ENCODE assay signal across 18 cellular contexts in genomic region chr12:13005649-13006048, GRCh38. TPM values are rescaled to one million over a fixed set of nuclear protein-coding genes. Genes with fewer than 3 reads are reported as not detected.
DNase-seq lines count a peak whose midpoint lies in the region; ATAC-seq and TF ChIP-seq lines count a peak whose summit lies in the region.
"Had no signal": no experiment of that assay in that cellular context is flagged by ENCODE, and none has a peak within 500 bp of the region (broad histone marks: within the 10 kb centered on the region; RNA-seq: fewer than 3 reads in every experiment).

No MANE protein-coding gene starts in this region.

- no peaks in the 10 kb centered on the region for H3K79me1 ChIP-seq in H9 (ENCODE audit: insufficient read depth, low read depth, low read length, poor library complexity, severe bottlenecking)

- H2BK120ac ChIP-seq in H9 (ENCODE audit: low read depth, low read length, poor library complexity, severe bottlenecking): no peak overlapping the region

- H3K23me2 ChIP-seq in H9 (ENCODE audit: insufficient read length, low read depth, low read length, poor library complexity, severe bottlenecking): peaks cover 8% of the 10 kb centered on the region

- H3K9me3 Mint-ChIP-seq in Calu3 (ENCODE audit: low read depth, unreplicated experiment) (no peaks in the 10 kb centered on the region), H9 (peaks cover 0 to 3% of the 10 kb centered on the region in 2 experiments; a peak in 2 of 5 replicates), glutamatergic neuron (ENCODE audit: unreplicated experiment) (peaks cover 5% of the 10 kb centered on the region)
- H3K9me3 Mint-ChIP-seq: CD4-positive, alpha-beta memory T cell; T-helper 1 cell treated with Interleukin-12 subunit alpha and Interleukin-12 subunit beta and Interleukin-4 antibody, amounts not matched to agents 30 μg/mL and 1 μg/mL, for 36 hours had no signal

- no peaks in the 10 kb centered on the region for H4K20me1 ChIP-seq in H9 (ENCODE audit: control insufficient read depth, insufficient read depth, insufficient read length)

- no peak overlapping the region for H2BK5ac ChIP-seq in H9 (ENCODE audit: insufficient read length, low read length)

- intact Hi-C loops in Calu3 (cut with micrococcal nuclease; ENCODE audit: unreplicated experiment): loop anchor here (5.0 kb wide), 2 partner anchors 207 to 227 kb away; no protein-coding TSS in a partner anchor

- H3K9me3 ChIP-seq in H9 (ENCODE audit: control insufficient read depth, low read depth, low read length) (no peaks in the 10 kb centered on the region), T-helper 17 cell (ENCODE audit: control insufficient read depth, low read length, poor library complexity, severe bottlenecking) (no peaks in the 10 kb centered on the region)
- H3K9me3 ChIP-seq: MG63 had no signal

- H3K36me3 Mint-ChIP-seq in Calu3 (ENCODE audit: insufficient read depth, unreplicated experiment) (peaks cover 9% of the 10 kb centered on the region), H9 (ENCODE audit: insufficient read depth in 1 of 3, low read depth in 3 of 3) (peaks cover 4 to 15% (median 14%) of the 10 kb centered on the region in 3 experiments), T-helper 17 cell (ENCODE audit: low read depth) (peaks cover 2% of the 10 kb centered on the region), glutamatergic neuron (ENCODE audit: unreplicated experiment) (peaks cover 5% of the 10 kb centered on the region)

- TF ChIP-seq CTCF in Calu3 (IDR thresholded peaks at IDR 0.05; ENCODE audit: unreplicated experiment) (no peak), H9 (conservative IDR thresholded peaks at IDR 0.05) (no peak), glutamatergic neuron (IDR thresholded peaks at IDR 0.05; ENCODE audit: partially characterized antibody, unreplicated experiment) (no peak)

- peaks cover 7% of the 10 kb centered on the region; the same call in 1 of the 2 replicates for H3K4me1 ChIP-seq in H9 (ENCODE audit: insufficient read depth, low read length)

- no peak overlapping the region for H4K5ac ChIP-seq in H9 (ENCODE audit: insufficient read length, low read depth, low read length)

- no peak overlapping the region for H2AFZ ChIP-seq in H9 (ENCODE audit: low read length)

- BruUV-seq in Calu3 (replicated peaks; lab: Mats Ljungman, UMichigan): no TSS peak

- H3K23ac ChIP-seq in H9 (ENCODE audit: insufficient read length, low read depth, low read length): no peak overlapping the region

- H3K27me3 Mint-ChIP-seq in Calu3 (ENCODE audit: unreplicated experiment) (peaks cover 96% of the 10 kb centered on the region), H9 (ENCODE audit: low read depth) (peaks cover 23% of the 10 kb centered on the region), T-helper 17 cell (no peaks in the 10 kb centered on the region), glutamatergic neuron (ENCODE audit: unreplicated experiment) (peaks cover 8% of the 10 kb centered on the region)

- no peak overlapping the region for H4K8ac ChIP-seq in H9 (replicated peaks; ENCODE audit: insufficient read length, low read depth, low read length)

- DNase-seq in Calu3: peak; percentile 70
- DNase-seq in H9: no peak
- peak; percentile 53 for DNase-seq in NCI-H69 (lab: John Stamatoyannopoulos, UW)
- peak; percentile 22 for DNase-seq in iPS-NIHi11 (ENCODE audit: low spot score)
- DNase-seq in T-helper 17 cell: no peak
- DNase-seq in glutamatergic neuron: no peak
- DNase-seq in SW480 (ENCODE audit: low spot score): no peak
- DNase-seq: ACHN; CD4-positive, alpha-beta memory T cell; MG63; NCI-H1105 treated with DMSO at 0.1 percent for 48 hours; NCI-H446; SHP77 had no signal

- H3K79me2 ChIP-seq in H9 (ENCODE audit: insufficient read depth, low read length): no peaks in the 10 kb centered on the region

- no peak overlapping the region for H3K18ac ChIP-seq in H9 (ENCODE audit: insufficient read length, low read depth, low read length)

- H3K4me3 Mint-ChIP-seq in Calu3 (ENCODE audit: low read depth, unreplicated experiment): no peak overlapping the region
- peak overlapping the region in 1 of 2 experiments; percentile 25; a peak in 1 of 5 replicates for H3K4me3 Mint-ChIP-seq in H9
- no peak overlapping the region for H3K4me3 Mint-ChIP-seq in T-helper 17 cell
- no peak overlapping the region for H3K4me3 Mint-ChIP-seq in glutamatergic neuron (ENCODE audit: unreplicated experiment)
- H3K4me3 Mint-ChIP-seq: T-helper 1 cell treated with Interleukin-12 subunit alpha and Interleukin-12 subunit beta and Interleukin-4 antibody, amounts not matched to agents 30 μg/mL and 1 μg/mL, for 36 hours had no signal

- ATAC-seq in HG03108 (IDR thresholded peaks at IDR 0.05; ENCODE audit: unreplicated experiment) (no peak), T-helper 17 cell (no peak)
- ATAC-seq: SK-N-SH treated with all-trans-retinoic acid at 6 μM for 48 hours had no signal

- CTCF ChIA-PET in Calu3 (lab: Charles Lee): interaction anchor here (1.0 to 1.4 kb wide), 4 partner anchors 38 to 269 kb away, joined by 3 to 6 read pairs (median 4); partner anchors contain the start of gene FAM234B

- H3K27ac Mint-ChIP-seq in Calu3 (ENCODE audit: unreplicated experiment): no peak overlapping the region
- peak overlapping the region in 2 of 3 experiments; percentile 42 to 83; a peak in 2 of 7 replicates for H3K27ac Mint-ChIP-seq in H9
- no peak overlapping the region for H3K27ac Mint-ChIP-seq in T-helper 17 cell
- no peak overlapping the region for H3K27ac Mint-ChIP-seq in glutamatergic neuron (ENCODE audit: unreplicated experiment)
- H3K27ac Mint-ChIP-seq: T-helper 1 cell treated with Interleukin-12 subunit alpha and Interleukin-12 subunit beta and Interleukin-4 antibody, amounts not matched to agents 30 μg/mL and 1 μg/mL, for 36 hours had no signal

- H3K4me1 Mint-ChIP-seq in Calu3 (ENCODE audit: low read depth, unreplicated experiment): peaks cover 22% of the 10 kb centered on the region
- peaks cover 25 to 36% of the 10 kb centered on the region in 2 experiments for H3K4me1 Mint-ChIP-seq in H9
- peaks cover 8% of the 10 kb centered on the region for H3K4me1 Mint-ChIP-seq in T-helper 17 cell
- peaks cover 6% of the 10 kb centered on the region for H3K4me1 Mint-ChIP-seq in glutamatergic neuron (ENCODE audit: low read depth, unreplicated experiment)

- H2BK20ac ChIP-seq in H9 (ENCODE audit: low read depth, low read length, poor library complexity, severe bottlenecking): no peak overlapping the region

- no peak overlapping the region for H4K91ac ChIP-seq in H9 (ENCODE audit: insufficient read length, low read depth, low read length)

- whole genome bisulfite sequencing in H9 (ENCODE audit: extremely low coverage, insufficient read length, low lambda C conversion rate): no CpG with 5 or more reads among the region's 2 CpGs

- no peak overlapping the region for H2AK5ac ChIP-seq in H9 (ENCODE audit: insufficient read length, low read length)

- no peak overlapping the region for H2BK15ac ChIP-seq in H9 (ENCODE audit: low read depth, low read length)

- no peak overlapping the region for H3K56ac ChIP-seq in H9 (ENCODE audit: insufficient read length, low read depth, low read length)

- no peak overlapping the region for H3K14ac ChIP-seq in H9 (ENCODE audit: insufficient read depth, low read length)

- no peaks in the 10 kb centered on the region; the same call in 1 of the 2 replicates for H3K27me3 ChIP-seq in H9 (ENCODE audit: insufficient read depth, low read length)
- H3K27me3 ChIP-seq: MG63 had no signal

- H3T11ph ChIP-seq in H9 (ENCODE audit: low read length): no peak overlapping the region

- no peak overlapping the region for H2BK12ac ChIP-seq in H9 (ENCODE audit: insufficient read length, low read depth, low read length)

- peak overlapping the region; percentile 21 for H3K4me2 ChIP-seq in H9 (ENCODE audit: insufficient read depth, insufficient read length, low read length)
- H3K4me2 ChIP-seq: KMS-11 had no signal

- no peak overlapping the region for H3K4ac ChIP-seq in H9 (ENCODE audit: low read depth, low read length)

- no peak overlapping the region for H3K9ac ChIP-seq in H9 (ENCODE audit: extremely low read depth, insufficient read length, low read length)
- H3K9ac ChIP-seq: KMS-11 had no signal

- H3K27ac ChIP-seq in H9 (ENCODE audit: insufficient read length, low read depth, low read length): peak overlapping the region; percentile 34
- H3K27ac ChIP-seq: KMS-11 had no signal

RNA-seq across cellular contexts. Expression of gene HEBP1, which starts 5.6 kb away (rescaled TPM):
- total RNA-seq in Calu3 (2022) (10.6 and 10.9 TPM in 2 replicates), H9 (2021) (20.2 and 22.2 TPM in 2 replicates), T-helper 17 cell (10 to 100 TPM; 10.8 to 11.5 TPM), glutamatergic neuron (ENCODE audit: unreplicated experiment) (3.0 TPM)

RNA-seq across cellular contexts. Expression of gene FAM234B, which starts 38.5 kb away (rescaled TPM):
- total RNA-seq in Calu3 (2022) (2.7 and 3.6 TPM in 2 replicates), H9 (2021) (20.2 and 20.8 TPM in 2 replicates), T-helper 17 cell (1 to 10 TPM; 1.9 to 2.5 TPM), glutamatergic neuron (ENCODE audit: unreplicated experiment) (26.8 TPM)

RNA-seq across cellular contexts. Expression of gene GPRC5D, which starts 53.7 kb away (rescaled TPM):
- total RNA-seq in Calu3 (2022) (not detected in 2 replicates), H9 (2021) (not detected in 2 replicates), T-helper 17 cell (not detected), glutamatergic neuron (ENCODE audit: unreplicated experiment) (not detected)
- total RNA-seq: CD4-positive, alpha-beta memory T cell; Daoy had no signal

Comparison
In these comparisons a context has a peak if more than half of its experiments do, and no peak if none do; other contexts are left out.
1. DNase-seq: peak in Calu3 (single experiment), NCI-H69 (single experiment) and iPS-NIHi11 (single experiment); none in H9 (single experiment), T-helper 17 cell (0 of 3), glutamatergic neuron (single experiment) and SW480 (single experiment).
2. H3K27ac Mint-ChIP-seq: peak in H9 (2 of 3); none in Calu3 (single experiment), T-helper 17 cell (single experiment) and glutamatergic neuron (single experiment).